8 cellular contexts compared by ENCODE assay signal in the genomic region with DNA sequence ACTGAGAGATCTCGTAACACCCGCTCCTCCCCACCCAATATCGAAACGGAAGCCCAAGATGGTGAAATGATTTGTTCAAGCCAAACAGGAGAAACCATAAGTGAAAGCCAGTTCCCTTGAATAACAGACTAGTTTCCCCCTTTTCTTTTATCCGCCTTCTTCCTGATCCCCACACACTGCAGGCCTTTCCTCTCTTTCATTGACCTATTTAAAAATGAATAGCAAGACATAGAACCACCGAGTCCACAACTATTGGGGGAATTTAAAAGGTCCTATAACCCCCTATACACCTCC. TPM values are rescaled to one million over a fixed set of nuclear protein-coding genes. Genes with fewer than 3 reads are reported as not detected.
A peak's percentile ranks its signal among the peaks of the same experiment; 100 is the strongest.
DNase-seq lines count a peak whose midpoint lies in the region; ATAC-seq and TF ChIP-seq lines count a peak whose summit lies in the region.

No MANE protein-coding gene starts in this region.

- H3K27ac ChIP-seq in heart left ventricle (peak overlapping the region; percentile 93 to 97 (median 96)), lung (ENCODE audit: low read depth in 1 of 2, low read length in 1 of 2) (peak overlapping the region; percentile 84 to 96), urinary bladder (ENCODE audit: low read depth) (peak overlapping the region; percentile 74)

- peaks cover 0 to 43% (median 26%) of the 10 kb centered on the region in 12 donors for H3K4me1 ChIP-seq in heart left ventricle
- peaks cover 0 to 18% of the 10 kb centered on the region in 2 donors for H3K4me1 ChIP-seq in lung (ENCODE audit: control insufficient read depth in 2 of 2, insufficient read depth in 2 of 2, low read length in 2 of 2)
- H3K4me1 ChIP-seq in urinary bladder (ENCODE audit: insufficient read depth), result no peaks in the 10 kb centered on the region

- H3K27me3 ChIP-seq in heart left ventricle (no peaks in the 10 kb centered on the region), lung (ENCODE audit: control insufficient read depth, insufficient read depth) (no peaks in the 10 kb centered on the region)

- DNase-seq in heart left ventricle, result no peak
- no peak for DNase-seq in Right ventricle myocardium superior
- no peak for DNase-seq in astrocyte of the spinal cord (ENCODE audit: low read depth, low spot score)
- DNase-seq in lung (ENCODE audit: low spot score), result no peak
- no peak for DNase-seq in NCI-H1694 treated with DMSO at 0.1 percent for 48 hours (lab: John Stamatoyannopoulos, UW)
- no peak for DNase-seq in activated gamma-delta T cell treated with Interleukin-2 at 50 U/mL for 16 hours

- H3K9me3 ChIP-seq in heart left ventricle, result no peaks in the 10 kb centered on the region
- H3K9me3 ChIP-seq in lung (ENCODE audit: control insufficient read depth in 2 of 2, insufficient read depth in 1 of 2, low read length in 1 of 2), result no peaks in the 10 kb centered on the region

- TF ChIP-seq POLR2A in heart left ventricle (IDR thresholded peaks at IDR 0.05), result no peak

- intact Hi-C loops in heart left ventricle (cut with DNase I) (loop anchor here in 7 of 10 donors (1.0 to 10.0 kb wide), 12 partner anchors 39 to 215 kb away; partner anchors contain the start of genes ADPRH (in 3 of the 7), PLA1A (in 2 of the 7), POGLUT1 (in 2 of the 7) and TMEM39A (in 2 of the 7)), Right ventricle myocardium superior (cut with DNase I) (loop anchor here (5.0 kb wide), 2 partner anchors 80 to 400 kb away; partner anchors contain the start of gene PLA1A)

- WGBS in heart left ventricle, 4 donors, result 10 to 19% (median 12%) methylated on average over 6 of the region's 6 CpGs
- 7% methylated on average over 6 of the region's 6 CpGs for WGBS in lung, 2 donors
- 9% methylated on average over 6 of the region's 6 CpGs for WGBS in urinary bladder

- ATAC-seq in heart left ventricle (no peak), Right ventricle myocardium superior (ENCODE audit: poor library complexity) (no peak), lung (ENCODE audit: insufficient read depth, low FRiP score) (no peak), HG03135 (IDR thresholded peaks at IDR 0.05; ENCODE audit: unreplicated experiment) (no peak)

- H3K4me3 ChIP-seq in heart left ventricle, result peak overlapping the region; percentile 38 to 82 (median 70)
- H3K4me3 ChIP-seq in astrocyte of the spinal cord (ENCODE audit: low read depth, low read length), result peak overlapping the region; percentile 67
- no peak overlapping the region for H3K4me3 ChIP-seq in lung
- H3K4me3 ChIP-seq in urinary bladder (ENCODE audit: low read depth, low read length), result peak overlapping the region; percentile 89

- TF ChIP-seq CTCF in heart left ventricle (IDR thresholded peaks at IDR 0.05) (no peak), astrocyte of the spinal cord (IDR thresholded peaks at IDR 0.05; ENCODE audit: low read depth, low read length) (no peak), lung (IDR thresholded peaks at IDR 0.05; ENCODE audit: control extremely low read depth, extremely low read depth) (no peak)

- in situ Hi-C loops in astrocyte of the spinal cord (cut with HindIII; ENCODE audit: low sequenced_read_pairs), result no loop called here

- H3K36me3 ChIP-seq in heart left ventricle (peaks cover 0 to 26% (median 23%) of the 10 kb centered on the region in 9 donors), lung (ENCODE audit: control insufficient read depth in 2 of 2, insufficient read depth in 2 of 2, low read length in 2 of 2) (peaks cover 11 to 14% of the 10 kb centered on the region in 2 donors), urinary bladder (ENCODE audit: insufficient read depth) (peaks cover 3% of the 10 kb centered on the region)

RNA-seq across cellular contexts. Expression of gene COX17, which starts 0.4 kb away (rescaled TPM):
- total RNA-seq in heart left ventricle (100 to 1,000 TPM in 5 of 9 donors, 10 to 100 TPM in 4; 73.8 to 173 (median 112) TPM), Right ventricle myocardium superior (168 TPM), lung (10 to 100 TPM; 43.8 to 57.6 TPM), urinary bladder (20.6 TPM)
- polyA plus RNA-seq in heart left ventricle (100 to 1,000 TPM; 176 to 728 TPM), lung (100 to 1,000 TPM in 1 of 2 donors, 10 to 100 TPM in 1; 99.1 to 261 TPM), urinary bladder (86.6 TPM)

RNA-seq across cellular contexts. Expression of gene POPDC2, which starts 17.2 kb away (rescaled TPM):
- 100 to 1,000 TPM; 573 to 947 (median 768) TPM for total RNA-seq in heart left ventricle
- polyA plus RNA-seq in heart left ventricle, result 1,000 to 10,000 TPM in 1 of 2 donors, 100 to 1,000 TPM in 1; 511 to 1,022 TPM
- 538 TPM for total RNA-seq in Right ventricle myocardium superior
- total RNA-seq in lung, result 1 to 10 TPM; 1.9 to 3.0 TPM
- polyA plus RNA-seq in lung, result 1 to 10 TPM; 1.6 to 2.1 TPM
- total RNA-seq in urinary bladder, result 11.5 TPM
- 65.7 TPM for polyA plus RNA-seq in urinary bladder

RNA-seq across cellular contexts. Expression of gene CFAP91, which starts 25.2 kb away (rescaled TPM):
- total RNA-seq in heart left ventricle (1 to 10 TPM in 3 of 9 donors, under 1 TPM in 5, not detected in 1; 0.16 to 1.9 (median 0.56) TPM), Right ventricle myocardium superior (0.75 TPM), lung (10 to 100 TPM; 18.7 to 19.0 TPM), urinary bladder (2.6 TPM)
- polyA plus RNA-seq in heart left ventricle (under 1 TPM; 0.19 to 0.21 TPM), lung (1 to 10 TPM; 3.4 to 3.6 TPM), urinary bladder (1.4 TPM)

Comparison
In these comparisons a context has a peak if more than half of its experiments do, and no peak if none do; other contexts are left out.
1. RNA of gene POPDC2, which starts 17.2 kb away (total RNA-seq): 573 to 947 TPM in heart left ventricle and 538 TPM in Right ventricle myocardium superior (single experiment); 11.5 TPM in urinary bladder (single experiment) and 1.9 to 3.0 TPM in lung; every median in the first group is over 10 times any median in the second.
2. Peak in every context shown above with its lines, with median percentiles within 50 percentile points of each other: H3K27ac ChIP-seq.